16 cellular contexts compared by ENCODE assay signal in the genomic region with DNA sequence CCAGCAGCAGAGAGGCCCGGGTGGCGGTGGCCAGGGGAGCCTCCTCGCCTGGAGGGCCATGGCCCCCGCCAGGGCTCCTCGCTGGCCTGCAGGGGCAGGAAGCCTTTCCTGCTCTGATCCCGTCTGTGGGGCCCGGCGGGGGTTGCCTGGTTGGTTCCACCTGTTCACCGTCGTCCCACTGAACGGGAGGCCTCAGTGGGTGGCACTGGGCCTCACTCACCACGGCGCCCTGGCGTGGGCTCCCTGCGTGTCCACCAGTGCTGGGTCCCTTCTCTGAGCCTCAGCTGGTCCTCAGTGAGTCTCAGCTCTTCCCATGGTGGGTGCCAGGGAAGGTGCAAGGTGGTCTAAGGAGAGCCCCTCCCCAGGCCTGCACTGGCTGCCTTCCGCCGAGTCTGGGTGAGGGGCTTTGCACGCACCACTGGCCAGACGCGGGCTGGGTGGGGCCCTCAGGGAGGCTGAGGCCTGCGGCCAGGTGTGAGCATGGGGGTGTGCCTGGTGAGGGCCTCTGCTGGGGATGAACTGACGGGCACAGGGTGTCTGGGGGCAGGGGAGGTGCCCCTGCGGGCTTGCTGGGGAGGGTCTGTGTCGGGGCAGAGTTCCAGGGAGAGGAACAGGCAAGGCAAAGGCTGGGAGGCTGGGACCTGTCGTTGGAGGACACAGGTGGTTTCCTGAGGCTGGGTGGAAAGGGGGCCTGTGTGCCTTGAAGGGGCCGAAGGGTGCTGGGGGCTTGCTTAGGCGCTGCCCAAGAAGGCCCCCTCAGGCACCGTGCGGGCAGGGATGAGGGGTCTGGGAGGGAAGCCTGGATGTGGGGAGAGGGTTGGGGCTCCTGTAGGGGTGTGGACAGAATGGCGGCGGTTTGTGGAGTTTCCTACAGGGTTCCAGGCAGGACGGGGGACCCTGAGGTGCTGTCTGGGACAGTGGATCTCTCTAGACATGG.
DNase-seq lines count a peak whose midpoint lies in the region; ATAC-seq and TF ChIP-seq lines count a peak whose summit lies in the region.
"Had no signal": no experiment of that assay in that cellular context is flagged by ENCODE, and none has a peak within 500 bp of the region (broad histone marks: within the 10 kb centered on the region; RNA-seq: fewer than 3 reads in every experiment).

No MANE protein-coding gene starts in this region.

- H3K36me3 Mint-ChIP-seq in activated CD4-positive, alpha-beta memory T cell treated with anti-CD3 and anti-CD28 coated beads for 36 hours: no peaks in the 10 kb centered on the region

- no peak overlapping the region for H3K4me3 Mint-ChIP-seq in activated CD4-positive, alpha-beta memory T cell treated with anti-CD3 and anti-CD28 coated beads for 36 hours
- H3K4me3 Mint-ChIP-seq: effector memory CD8-positive, alpha-beta T cell had no signal

- H3K27ac Mint-ChIP-seq in activated CD4-positive, alpha-beta memory T cell treated with anti-CD3 and anti-CD28 coated beads for 36 hours: no peak overlapping the region
- H3K27ac Mint-ChIP-seq: effector memory CD8-positive, alpha-beta T cell had no signal

- DNase-seq in activated CD4-positive, alpha-beta memory T cell treated with anti-CD3 and anti-CD28 coated beads for 36 hours: peak; percentile 7
- DNase-seq in left ventricle myocardium superior (peak; percentile 25), posterior vena cava (ENCODE audit: low spot score) (peak; percentile 73), omental fat pad (ENCODE audit: low spot score) (no peak), CD1c-positive myeloid dendritic cell (ENCODE audit: extremely low spot score) (no peak), cerebellum (ENCODE audit: low spot score) (no peak), NCI-H146 treated with DMSO at 0.1 percent for 48 hours (lab: John Stamatoyannopoulos, UW; ENCODE audit: unreplicated experiment) (no peak)
- DNase-seq: brain microvascular endothelial cell; effector memory CD8-positive, alpha-beta T cell; HCEC 1CT; mammary epithelial cell; NCI-H226; nucleus accumbens; stimulated activated CD4-positive, alpha-beta T cell treated with anti-CD3 and anti-CD28 coated beads, Interleukin-12 subunit alpha, Interleukin-12 subunit beta, amount 100 ng/mL, for 4 hours; thyroid gland had no signal

- peak; percentile 24 for TF ChIP-seq POLR2A in GM18505 (IDR thresholded peaks at IDR 0.05; ENCODE audit: borderline replicate concordance, extremely low read depth, insufficient read depth, insufficient read length)

- ATAC-seq in GM18505 (IDR thresholded peaks at IDR 0.05; ENCODE audit: unreplicated experiment): no peak
- no peak for ATAC-seq in left ventricle myocardium superior
- no peak for ATAC-seq in omental fat pad (ENCODE audit: low FRiP score)
- ATAC-seq: effector memory CD8-positive, alpha-beta T cell had no signal

- no peaks in the 10 kb centered on the region for H3K9me3 Mint-ChIP-seq in activated CD4-positive, alpha-beta memory T cell treated with anti-CD3 and anti-CD28 coated beads for 36 hours
- H3K9me3 Mint-ChIP-seq: effector memory CD8-positive, alpha-beta T cell had no signal

- TF ChIP-seq CTCF in omental fat pad (IDR thresholded peaks at IDR 0.05): no peak

- CTCF ChIA-PET in activated CD4-positive, alpha-beta memory T cell treated with anti-CD3 and anti-CD28 coated beads for 36 hours (lab: Charles Lee): no interaction called here

- intact Hi-C loops in activated CD4-positive, alpha-beta memory T cell treated with anti-CD3 and anti-CD28 coated beads for 36 hours (cut with micrococcal nuclease): loop anchor here (10.0 kb wide), 1 partner anchor 129 kb away; no protein-coding TSS in a partner anchor
- intact Hi-C loops in left ventricle myocardium superior (cut with micrococcal nuclease) (no loop called here), posterior vena cava (cut with DNase I) (no loop called here)

- POLR2A ChIA-PET in activated CD4-positive, alpha-beta memory T cell treated with anti-CD3 and anti-CD28 coated beads for 36 hours (lab: Charles Lee): no interaction called here

- H3K27me3 Mint-ChIP-seq in activated CD4-positive, alpha-beta memory T cell treated with anti-CD3 and anti-CD28 coated beads for 36 hours: peaks cover 4% of the 10 kb centered on the region

- peaks cover 19% of the 10 kb centered on the region for H3K4me1 Mint-ChIP-seq in activated CD4-positive, alpha-beta memory T cell treated with anti-CD3 and anti-CD28 coated beads for 36 hours (ENCODE audit: low read depth)

Comparison
In these comparisons a context has a peak if more than half of its experiments do, and no peak if none do; other contexts are left out.
1. DNase-seq: peak in activated CD4-positive, alpha-beta memory T cell treated with anti-CD3 and anti-CD28 coated beads for 36 hours (single experiment), left ventricle myocardium superior (single experiment) and posterior vena cava (single experiment); none in omental fat pad (single experiment), CD1c-positive myeloid dendritic cell (single experiment), cerebellum (single experiment) and NCI-H146 treated with DMSO at 0.1 percent for 48 hours (single experiment).